ENCODE assay signal across 26 cellular contexts in the genomic region with DNA sequence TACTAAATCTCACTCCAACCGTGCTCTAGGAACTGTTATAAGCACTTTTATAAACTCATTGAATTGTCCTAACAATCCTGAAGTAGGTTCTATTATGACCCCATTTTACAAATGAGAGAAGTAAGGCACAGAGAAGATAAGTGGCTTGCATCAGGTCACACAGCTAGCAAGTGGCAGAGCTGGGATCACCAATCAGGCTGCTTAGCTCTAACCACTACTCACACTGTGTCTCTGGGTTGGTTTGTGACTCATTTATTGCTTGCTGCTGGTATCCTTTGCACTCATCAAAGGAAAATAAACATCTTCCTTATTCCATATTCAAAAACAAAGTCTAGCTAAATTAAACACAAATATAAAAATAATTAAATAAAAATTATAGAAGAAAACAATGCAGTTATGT. TPM values are rescaled to one million over a fixed set of nuclear protein-coding genes. Genes with fewer than 3 reads are reported as not detected.
DNase-seq lines count a peak whose midpoint lies in the region; ATAC-seq, FAIRE-seq and TF ChIP-seq lines count a peak whose summit lies in the region.
"Had no signal": no experiment of that assay in that cellular context is flagged by ENCODE, and none has a peak within 500 bp of the region (broad histone marks: within the 10 kb centered on the region; RNA-seq: fewer than 3 reads in every experiment).

No MANE protein-coding gene starts in this region.

- H3K27me3 Mint-ChIP-seq in activated CD8-positive, alpha-beta memory T cell treated with anti-CD3 and anti-CD28 coated beads, Interleukin-2, amount 10 ng/mL, durations not matched to agents 7 days and 5 days: no peaks in the 10 kb centered on the region

- peaks cover 8% of the 10 kb centered on the region for H3K4me1 Mint-ChIP-seq in activated CD8-positive, alpha-beta memory T cell treated with anti-CD3 and anti-CD28 coated beads, Interleukin-2, amount 10 ng/mL, durations not matched to agents 7 days and 5 days
- H3K4me1 Mint-ChIP-seq: activated naive CD8-positive, alpha-beta T cell treated with anti-CD3 and anti-CD28 coated beads, Interleukin-2, amount 10 ng/mL, durations not matched to agents 7 days and 5 days; IgD-negative memory B cell; memory B cell; WTC11 had no signal

- H3K4me3 Mint-ChIP-seq in activated CD8-positive, alpha-beta memory T cell treated with anti-CD3 and anti-CD28 coated beads, Interleukin-2, amount 10 ng/mL, durations not matched to agents 7 days and 5 days: no peak overlapping the region
- H3K4me3 Mint-ChIP-seq: activated naive CD8-positive, alpha-beta T cell treated with anti-CD3 and anti-CD28 coated beads, Interleukin-2, amount 10 ng/mL, durations not matched to agents 7 days and 5 days; IgD-negative memory B cell; memory B cell; naive thymus-derived CD4-positive, alpha-beta T cell; WTC11 had no signal

- H3K27ac Mint-ChIP-seq in activated CD8-positive, alpha-beta memory T cell treated with anti-CD3 and anti-CD28 coated beads, Interleukin-2, amount 10 ng/mL, durations not matched to agents 7 days and 5 days: no peak overlapping the region
- H3K27ac Mint-ChIP-seq: activated naive CD8-positive, alpha-beta T cell treated with anti-CD3 and anti-CD28 coated beads, Interleukin-2, amount 10 ng/mL, durations not matched to agents 7 days and 5 days; memory B cell; naive thymus-derived CD4-positive, alpha-beta T cell; WTC11 had no signal

- H3K27me3 ChIP-seq in mammary epithelial cell (ENCODE audit: insufficient read depth, low read length): no peaks in the 10 kb centered on the region
- H3K27me3 ChIP-seq: BLaER1, MG63, spleen, upper lobe of left lung had no signal

- H3K9me3 ChIP-seq in mammary epithelial cell (replicated peaks; ENCODE audit: insufficient read depth, low read length) (peaks cover 6% of the 10 kb centered on the region), mucosa of descending colon (no peaks in the 10 kb centered on the region)
- H3K9me3 ChIP-seq: MG63, upper lobe of left lung had no signal

- H3K36me3 Mint-ChIP-seq in activated CD8-positive, alpha-beta memory T cell treated with anti-CD3 and anti-CD28 coated beads, Interleukin-2, amount 10 ng/mL, durations not matched to agents 7 days and 5 days: peaks cover 5% of the 10 kb centered on the region
- H3K36me3 Mint-ChIP-seq: activated naive CD8-positive, alpha-beta T cell treated with anti-CD3 and anti-CD28 coated beads, Interleukin-2, amount 10 ng/mL, durations not matched to agents 7 days and 5 days; WTC11 had no signal

- in situ Hi-C loops in mammary epithelial cell (cut with MboI; ENCODE audit: low sequenced_read_pairs in 2 of 2): no loop called here

- no peaks in the 10 kb centered on the region for H3K79me2 ChIP-seq in mammary epithelial cell (ENCODE audit: insufficient read depth, low read length)

- TF ChIP-seq CTCF in mammary epithelial cell (conservative IDR thresholded peaks at IDR 0.05 in 1 of 2, IDR thresholded peaks at IDR 0.05 in 1 of 2; ENCODE audit: extremely low read depth in 1 of 2, insufficient read depth in 1 of 2, low read depth in 1 of 2, low read length in 2 of 2) (no peak), mucosa of descending colon (IDR thresholded peaks at IDR 0.05) (no peak)

- H3K4me2 ChIP-seq in mammary epithelial cell (ENCODE audit: insufficient read depth, low read depth, low read length): no peak overlapping the region
- H3K4me2 ChIP-seq: BLaER1 had no signal

- WGBS in mammary epithelial cell (ENCODE audit: low coverage, missing lambda C conversion rate): 100% methylated on average over 1 of the region's 1 CpG

- no peak overlapping the region for H3K27ac ChIP-seq in mammary epithelial cell (ENCODE audit: insufficient read depth, low read depth, low read length)
- H3K27ac ChIP-seq: BLaER1, spleen, upper lobe of left lung had no signal

- CTCF ChIA-PET in activated CD8-positive, alpha-beta memory T cell treated with anti-CD3 and anti-CD28 coated beads, Interleukin-2, amount 10 ng/mL, durations not matched to agents 7 days and 5 days (lab: Charles Lee): interaction anchor here (0.5 kb wide), 1 partner anchor 72 kb away, joined by 4 read pairs; no protein-coding TSS in a partner anchor
- CTCF ChIA-PET in mammary epithelial cell (lab: Charles Lee; ENCODE audit: low non-redundant PET): no interaction called here

- no peak overlapping the region for H2AFZ ChIP-seq in mammary epithelial cell (ENCODE audit: low read depth, low read length)

- no TSS peak for BruUV-seq in mammary epithelial cell (replicated peaks; lab: Mats Ljungman, UMichigan)

- intact Hi-C loops in mammary epithelial cell (cut with micrococcal nuclease) (no loop called here), mucosa of descending colon (cut with DNase I, micrococcal nuclease) (no loop called here)

- peak; percentile 18 for FAIRE-seq in GM19239 (lab: Jason Lieb, UNC)

- no peak overlapping the region for H3K9ac ChIP-seq in mammary epithelial cell (ENCODE audit: insufficient read depth, low read length)
- H3K9ac ChIP-seq: BLaER1 had no signal

- dilution Hi-C loops in mammary epithelial cell (cut with HindIII; ENCODE audit: low sequenced_read_pairs): no loop called here

- H3K36me3 ChIP-seq in mammary epithelial cell (ENCODE audit: insufficient read depth, low read length) (no peaks in the 10 kb centered on the region), mucosa of descending colon (ENCODE audit: low read depth) (no peaks in the 10 kb centered on the region)
- H3K36me3 ChIP-seq: BLaER1, MG63, spleen, upper lobe of left lung had no signal

- peaks cover 22% of the 10 kb centered on the region for H3K4me1 ChIP-seq in mammary epithelial cell (ENCODE audit: insufficient read depth, low read length)
- H3K4me1 ChIP-seq in mucosa of descending colon (ENCODE audit: low read depth): no peaks in the 10 kb centered on the region
- H3K4me1 ChIP-seq: spleen, upper lobe of left lung had no signal

- H4K20me1 ChIP-seq in mammary epithelial cell (ENCODE audit: insufficient read depth, low read length): no peaks in the 10 kb centered on the region
- H4K20me1 ChIP-seq: BLaER1 had no signal

- DNase-seq in activated CD8-positive, alpha-beta memory T cell treated with anti-CD3 and anti-CD28 coated beads, Interleukin-2, amount 10 ng/mL, durations not matched to agents 7 days and 5 days: peak; percentile 49
- no peak for DNase-seq in activated CD8-positive, alpha-beta memory T cell treated with anti-CD3 and anti-CD28 coated beads, Interleukin-2, amount 50 U/mL, for 48 hours
- no peak for DNase-seq in GM19239 (ENCODE audit: insufficient read length, low spot score)
- DNase-seq in mammary epithelial cell: peak; percentile 43
- DNase-seq in mucosa of descending colon: no peak
- no peak for DNase-seq in HuH-7 (ENCODE audit: low spot score)
- DNase-seq: activated CD8-positive, alpha-beta memory T cell treated with anti-CD3 and anti-CD28 coated beads for 24 hours; activated naive CD8-positive, alpha-beta T cell treated with anti-CD3 and anti-CD28 coated beads, Interleukin-2, amount 10 ng/mL, durations not matched to agents 7 days and 5 days; GOT3; MG63; naive thymus-derived CD4-positive, alpha-beta T cell; NCI-H187; NCI-H526 treated with DMSO at 0.1 percent for 48 hours; retina; spleen; stimulated activated CD8-positive, alpha-beta memory T cell treated with anti-CD3 and anti-CD28 coated beads, Interleukin-4, amount 100 ng/mL, for 48 hours; T-helper 9 cell; upper lobe of left lung had no signal

- H3K4me3 ChIP-seq in mammary epithelial cell (replicated peaks in 1 of 3; ENCODE audit: insufficient read depth in 1 of 3, low read depth in 2 of 3, low read length in 3 of 3) (no peak overlapping the region), mucosa of descending colon (no peak overlapping the region)
- H3K4me3 ChIP-seq: BLaER1, MG63, spleen, upper lobe of left lung had no signal

- H3K9me3 Mint-ChIP-seq in activated CD8-positive, alpha-beta memory T cell treated with anti-CD3 and anti-CD28 coated beads, Interleukin-2, amount 10 ng/mL, durations not matched to agents 7 days and 5 days (ENCODE audit: low read depth): peaks cover 8% of the 10 kb centered on the region

- peak; percentile 72 for ATAC-seq in activated CD8-positive, alpha-beta memory T cell treated with anti-CD3 and anti-CD28 coated beads, Interleukin-2, amount 10 ng/mL, durations not matched to agents 7 days and 5 days
- peak; percentile 87 for ATAC-seq in mucosa of descending colon
- ATAC-seq in GM19328 (IDR thresholded peaks at IDR 0.05; ENCODE audit: unreplicated experiment): no peak
- ATAC-seq in HG03565 (IDR thresholded peaks at IDR 0.05; ENCODE audit: unreplicated experiment): no peak
- ATAC-seq: naive thymus-derived CD4-positive, alpha-beta T cell; WTC11 had no signal

RNA-seq across cellular contexts. Expression of gene IL1R2, which starts 42.5 kb away (rescaled TPM):
- under 1 TPM in 1 of 2 experiments, not detected in 1; 0.88 TPM for total RNA-seq in activated CD8-positive, alpha-beta memory T cell treated with anti-CD3 and anti-CD28 coated beads, Interleukin-2, amount 10 ng/mL, durations not matched to agents 7 days and 5 days
- total RNA-seq in mammary epithelial cell (1 to 10 TPM in 1 of 2 donors, under 1 TPM in 1; 0.50 to 3.1 TPM), mucosa of descending colon (10 to 100 TPM; 17.9 to 40.3 (median 39.8) TPM)
- 6.9 TPM for polyA plus RNA-seq in mammary epithelial cell
- 8.1 TPM for polyA minus RNA-seq in mammary epithelial cell
- total RNA-seq: A673, cerebellum had no signal
- polyA plus RNA-seq: IgD-negative memory B cell; naive thymus-derived CD4-positive, alpha-beta T cell had no signal

Comparison
In these comparisons a context has a peak if more than half of its experiments do, and no peak if none do; other contexts are left out.
1. DNase-seq: peak in activated CD8-positive, alpha-beta memory T cell treated with anti-CD3 and anti-CD28 coated beads, Interleukin-2, amount 10 ng/mL, durations not matched to agents 7 days and 5 days (single experiment) and mammary epithelial cell (single experiment); none in activated CD8-positive, alpha-beta memory T cell treated with anti-CD3 and anti-CD28 coated beads, Interleukin-2, amount 50 U/mL, for 48 hours (single experiment), GM19239 (single experiment), mucosa of descending colon (0 of 3) and HuH-7 (single experiment).
2. ATAC-seq: peak in activated CD8-positive, alpha-beta memory T cell treated with anti-CD3 and anti-CD28 coated beads, Interleukin-2, amount 10 ng/mL, durations not matched to agents 7 days and 5 days (single experiment) and mucosa of descending colon (single experiment); none in GM19328 (single experiment) and HG03565 (single experiment).
3. RNA of gene IL1R2, which starts 42.5 kb away (total RNA-seq): 17.9 to 40.3 TPM in mucosa of descending colon; 0.50 to 3.1 TPM in mammary epithelial cell and 0.88 TPM in activated CD8-positive, alpha-beta memory T cell treated with anti-CD3 and anti-CD28 coated beads, Interleukin-2, amount 10 ng/mL, durations not matched to agents 7 days and 5 days; every median in the first group is over 4 times any median in the second.